10 cellular contexts compared by ENCODE assay signal in the genomic region with DNA sequence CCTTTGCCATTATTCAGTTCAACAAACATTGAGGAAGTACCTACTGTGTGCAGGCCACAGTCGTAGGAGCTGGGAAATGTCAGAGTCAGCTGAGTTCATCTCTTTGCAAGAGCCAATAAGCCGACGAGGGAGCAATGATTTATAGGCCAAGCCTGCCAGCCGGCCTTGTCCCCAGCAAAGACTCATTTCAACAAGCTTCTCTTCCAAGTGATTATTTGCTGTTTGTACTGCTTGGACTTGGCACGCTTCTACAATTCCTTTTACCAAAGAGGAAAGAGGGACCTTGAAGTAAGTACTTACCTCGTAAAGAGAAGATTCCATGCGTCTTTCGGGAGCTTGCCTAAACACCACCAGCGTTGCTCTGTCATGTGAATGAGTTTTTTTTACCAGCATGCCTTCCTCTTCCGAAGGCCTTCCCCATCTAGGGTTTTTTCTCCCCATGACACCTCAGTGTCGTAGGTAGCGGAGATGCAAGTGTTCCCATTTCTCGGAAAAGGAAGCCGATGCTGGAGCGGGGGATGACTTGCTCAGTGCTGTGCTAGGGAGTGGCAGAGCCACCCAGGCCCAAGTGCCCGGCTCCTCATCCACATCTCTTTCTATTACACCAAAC.
DNase-seq lines count a peak whose midpoint lies in the region; ATAC-seq, FAIRE-seq and TF ChIP-seq lines count a peak whose summit lies in the region.
"Had no signal": no experiment of that assay in that cellular context is flagged by ENCODE, and none has a peak within 500 bp of the region (broad histone marks: within the 10 kb centered on the region; RNA-seq: fewer than 3 reads in every experiment).

No MANE protein-coding gene starts in this region.

- H3K36me3 ChIP-seq in GM23248 (ENCODE audit: low read depth) (no peaks in the 10 kb centered on the region), keratinocyte (ENCODE audit: control insufficient read depth in 2 of 2, extremely low read depth in 1 of 2, insufficient read depth in 2 of 2, low read length in 2 of 2) (no peaks in the 10 kb centered on the region), suprapubic skin (no peaks in the 10 kb centered on the region)

- no peaks in the 10 kb centered on the region for H3K9me3 ChIP-seq in GM23248 (ENCODE audit: low read depth)
- H3K9me3 ChIP-seq in keratinocyte (ENCODE audit: control insufficient read depth, low read depth, low read length), result no peaks in the 10 kb centered on the region
- H3K9me3 ChIP-seq in suprapubic skin, result no peaks in the 10 kb centered on the region

- TF ChIP-seq POLR2A in suprapubic skin (IDR thresholded peaks at IDR 0.05), result no peak

- H3K4me1 ChIP-seq in GM23248 (ENCODE audit: insufficient read depth) (peaks cover 21% of the 10 kb centered on the region), keratinocyte (ENCODE audit: control insufficient read depth, extremely low read depth, insufficient read depth, low read length) (peaks cover 21% of the 10 kb centered on the region), suprapubic skin (peaks cover 44% of the 10 kb centered on the region)

- dilution Hi-C loops in keratinocyte (cut with MboI; ENCODE audit: extremely low pct_ligation_motif_present, low sequenced_read_pairs), result no loop called here

- ATAC-seq in WTC11 (no peak), GM21360 (IDR thresholded peaks at IDR 0.05; ENCODE audit: unreplicated experiment) (no peak)

- DNase-seq in GM23248, result peak; percentile 53
- DNase-seq in WTC11 (ENCODE audit: low spot score), result no peak
- DNase-seq in keratinocyte (ENCODE audit: low read depth, low spot score), result no peak
- no peak for DNase-seq in suprapubic skin (ENCODE audit: low spot score in 2 of 2)
- no peak for DNase-seq in activated T-helper 2 cell treated with anti-CD3 and anti-CD28 coated beads, Interferon-gamma antibody, Interleukin-2, Interleukin-4, amounts not matched to agents 10 μg/mL and 5 μg/mL and 100 μg/mL, durations not matched to agents 14 hours and 24 hours and 36 hours (ENCODE audit: low spot score)
- DNase-seq in NCI-H1417 treated with DMSO at 0.1 percent for 48 hours (lab: John Stamatoyannopoulos, UW), result no peak
- DNase-seq in NCI-H2081 treated with DMSO at 0.1 percent for 48 hours (lab: John Stamatoyannopoulos, UW), result no peak
- DNase-seq: activated CD4-positive, alpha-beta memory T cell treated with anti-CD3 and anti-CD28 coated beads for 36 hours had no signal

- no peaks in the 10 kb centered on the region for H4K20me1 ChIP-seq in GM23248 (ENCODE audit: insufficient read depth)
- H4K20me1 ChIP-seq in keratinocyte (ENCODE audit: control insufficient read depth, extremely low read depth, insufficient read depth, low read length), result no peaks in the 10 kb centered on the region

- H3K4me3 Mint-ChIP-seq in WTC11, result no peak overlapping the region
- H3K4me3 Mint-ChIP-seq in activated T-helper 2 cell treated with anti-CD3 and anti-CD28 coated beads, Interferon-gamma antibody, Interleukin-2, Interleukin-4, amounts not matched to agents 10 μg/mL and 5 μg/mL and 100 μg/mL, durations not matched to agents 14 hours and 24 hours and 36 hours (ENCODE audit: low read depth), result no peak overlapping the region
- H3K4me3 Mint-ChIP-seq: activated CD4-positive, alpha-beta memory T cell treated with anti-CD3 and anti-CD28 coated beads for 36 hours had no signal

- H3K36me3 Mint-ChIP-seq in WTC11, result no peaks in the 10 kb centered on the region
- no peaks in the 10 kb centered on the region for H3K36me3 Mint-ChIP-seq in activated T-helper 2 cell treated with anti-CD3 and anti-CD28 coated beads, Interferon-gamma antibody, Interleukin-2, Interleukin-4, amounts not matched to agents 10 μg/mL and 5 μg/mL and 100 μg/mL, durations not matched to agents 14 hours and 24 hours and 36 hours (ENCODE audit: low read depth)
- H3K36me3 Mint-ChIP-seq: activated CD4-positive, alpha-beta memory T cell treated with anti-CD3 and anti-CD28 coated beads for 36 hours had no signal

- intact Hi-C loops in activated T-helper 2 cell treated with anti-CD3 and anti-CD28 coated beads, Interferon-gamma antibody, Interleukin-2, Interleukin-4, amounts not matched to agents 10 μg/mL and 5 μg/mL and 100 μg/mL, durations not matched to agents 14 hours and 24 hours and 36 hours (cut with micrococcal nuclease), result no loop called here

- H3K79me2 ChIP-seq in GM23248 (ENCODE audit: insufficient read depth), result no peaks in the 10 kb centered on the region
- H3K79me2 ChIP-seq in keratinocyte (ENCODE audit: control insufficient read depth, insufficient read depth, low read length), result no peaks in the 10 kb centered on the region

- peak overlapping the region; percentile 80 for H3K4me2 ChIP-seq in GM23248 (ENCODE audit: unreplicated experiment)
- H3K4me2 ChIP-seq in keratinocyte (ENCODE audit: control insufficient read depth, extremely low read depth, insufficient read depth, low read depth, low read length), result peak overlapping the region; percentile 56

- H3K27me3 Mint-ChIP-seq in WTC11 (ENCODE audit: low read depth), result no peaks in the 10 kb centered on the region
- H3K27me3 Mint-ChIP-seq in activated T-helper 2 cell treated with anti-CD3 and anti-CD28 coated beads, Interferon-gamma antibody, Interleukin-2, Interleukin-4, amounts not matched to agents 10 μg/mL and 5 μg/mL and 100 μg/mL, durations not matched to agents 14 hours and 24 hours and 36 hours (ENCODE audit: low read depth), result no peaks in the 10 kb centered on the region

- H3K4me1 Mint-ChIP-seq in WTC11, result peaks cover 37% of the 10 kb centered on the region
- peaks cover 6% of the 10 kb centered on the region for H3K4me1 Mint-ChIP-seq in activated T-helper 2 cell treated with anti-CD3 and anti-CD28 coated beads, Interferon-gamma antibody, Interleukin-2, Interleukin-4, amounts not matched to agents 10 μg/mL and 5 μg/mL and 100 μg/mL, durations not matched to agents 14 hours and 24 hours and 36 hours (ENCODE audit: low read depth)

- H3K27ac Mint-ChIP-seq in WTC11, result peak overlapping the region; percentile 63
- H3K27ac Mint-ChIP-seq in activated T-helper 2 cell treated with anti-CD3 and anti-CD28 coated beads, Interferon-gamma antibody, Interleukin-2, Interleukin-4, amounts not matched to agents 10 μg/mL and 5 μg/mL and 100 μg/mL, durations not matched to agents 14 hours and 24 hours and 36 hours, result no peak overlapping the region
- H3K27ac Mint-ChIP-seq: activated CD4-positive, alpha-beta memory T cell treated with anti-CD3 and anti-CD28 coated beads for 36 hours had no signal

- TF ChIP-seq CTCF in WTC11 (IDR thresholded peaks at IDR 0.05) (no peak), keratinocyte (optimal IDR thresholded peaks at IDR 0.05 in 1 of 3, IDR thresholded peaks at IDR 0.05 in 1 of 3, conservative IDR thresholded peaks at IDR 0.05 in 1 of 3; ENCODE audit: extremely low read depth in 1 of 3, insufficient read depth in 2 of 3, low read length in 3 of 3) (no peak), suprapubic skin (IDR thresholded peaks at IDR 0.05) (no peak)

- CTCF ChIA-PET in WTC11 (lab: Charles Lee), result interaction anchor here (0.8 kb wide), 1 partner anchor 19 kb away, joined by 3 read pairs; no protein-coding TSS in a partner anchor

- H3K9me2 ChIP-seq in GM23248 (ENCODE audit: insufficient read depth), result no peaks in the 10 kb centered on the region

- POLR2A ChIA-PET in WTC11 (lab: Charles Lee), result no interaction called here

- H3K9ac ChIP-seq in GM23248, result peak overlapping the region; percentile 72
- H3K9ac ChIP-seq in keratinocyte (ENCODE audit: control insufficient read depth, extremely low read depth, insufficient read depth, low read length), result peak overlapping the region; percentile 13

- H2AFZ ChIP-seq in GM23248 (peak overlapping the region; percentile 76), keratinocyte (ENCODE audit: control insufficient read depth, low read length) (peak overlapping the region; percentile 46)

- peak; percentile 73 for TF ChIP-seq EP300 in suprapubic skin (IDR thresholded peaks at IDR 0.05)

- in situ Hi-C loops in GM23248 (cut with MboI), result no loop called here

- H3K9me3 Mint-ChIP-seq in WTC11, result no peaks in the 10 kb centered on the region
- no peaks in the 10 kb centered on the region for H3K9me3 Mint-ChIP-seq in activated T-helper 2 cell treated with anti-CD3 and anti-CD28 coated beads, Interferon-gamma antibody, Interleukin-2, Interleukin-4, amounts not matched to agents 10 μg/mL and 5 μg/mL and 100 μg/mL, durations not matched to agents 14 hours and 24 hours and 36 hours
- H3K9me3 Mint-ChIP-seq: activated CD4-positive, alpha-beta memory T cell treated with anti-CD3 and anti-CD28 coated beads for 36 hours had no signal

- peak overlapping the region; percentile 88 for H3K27ac ChIP-seq in GM23248
- H3K27ac ChIP-seq in keratinocyte (ENCODE audit: control insufficient read depth, insufficient read depth, low read length), result peak overlapping the region; percentile 30
- H3K27ac ChIP-seq in suprapubic skin, result peak overlapping the region; percentile 65

- H3K27me3 ChIP-seq in GM23248 (replicated peaks; ENCODE audit: insufficient read depth) (no peaks in the 10 kb centered on the region), keratinocyte (ENCODE audit: control insufficient read depth, extremely low read depth, insufficient read depth, low read length) (no peaks in the 10 kb centered on the region), suprapubic skin (no peaks in the 10 kb centered on the region)

- WGBS in GM23248 (ENCODE audit: low coverage in 1 of 2, low lambda C conversion rate in 2 of 2, missing lambda C conversion rate in 2 of 2), 2 experiments, result 19 to 23% methylated on average over 16 of the region's 16 CpGs
- WGBS in suprapubic skin, result 50% methylated on average over 16 of the region's 16 CpGs

- peaks cover 21% of the 10 kb centered on the region for H3F3A ChIP-seq in GM23248 (ENCODE audit: insufficient read depth)

- peak; percentile 52 for FAIRE-seq in keratinocyte (lab: Jason Lieb, UNC)
- FAIRE-seq: D721Med had no signal

- H3K9me1 ChIP-seq in keratinocyte (ENCODE audit: control insufficient read depth, extremely low read depth, insufficient read depth, low read length), result no peaks in the 10 kb centered on the region

- peak overlapping the region; percentile 34 for H3K4me3 ChIP-seq in GM23248
- no peak overlapping the region for H3K4me3 ChIP-seq in keratinocyte (ENCODE audit: control insufficient read depth in 2 of 3, extremely low read depth in 1 of 3, insufficient read depth in 2 of 3, low read depth in 1 of 3, low read length in 3 of 3)
- no peak overlapping the region for H3K4me3 ChIP-seq in suprapubic skin

TF ChIP-seq in WTC11, 78 proteins besides CTCF, POLR2A, EP300 and RAD21 (continues in another document):
- TF ChIP-seq TP53 (CRISPR knock-in tag; IDR thresholded peaks at IDR 0.05), result no peak
- TF ChIP-seq, protein P1, sequence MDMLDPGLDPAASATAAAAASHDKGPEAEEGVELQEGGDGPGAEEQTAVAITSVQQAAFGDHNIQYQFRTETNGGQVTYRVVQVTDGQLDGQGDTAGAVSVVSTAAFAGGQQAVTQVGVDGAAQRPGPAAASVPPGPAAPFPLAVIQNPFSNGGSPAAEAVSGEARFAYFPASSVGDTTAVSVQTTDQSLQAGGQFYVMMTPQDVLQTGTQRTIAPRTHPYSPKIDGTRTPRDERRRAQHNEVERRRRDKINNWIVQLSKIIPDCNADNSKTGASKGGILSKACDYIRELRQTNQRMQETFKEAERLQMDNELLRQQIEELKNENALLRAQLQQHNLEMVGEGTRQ (CRISPR knock-in tag; IDR thresholded peaks at IDR 0.05), result no peak

Comparison
In these comparisons a context has a peak if more than half of its experiments do, and no peak if none do; other contexts are left out.
1. H3K27ac ChIP-seq: peak in every context shown above with its lines; median percentile 88 in GM23248; 65 in suprapubic skin; 30 in keratinocyte.